ENCODE assay signal across 13 cellular contexts in the genomic region with DNA sequence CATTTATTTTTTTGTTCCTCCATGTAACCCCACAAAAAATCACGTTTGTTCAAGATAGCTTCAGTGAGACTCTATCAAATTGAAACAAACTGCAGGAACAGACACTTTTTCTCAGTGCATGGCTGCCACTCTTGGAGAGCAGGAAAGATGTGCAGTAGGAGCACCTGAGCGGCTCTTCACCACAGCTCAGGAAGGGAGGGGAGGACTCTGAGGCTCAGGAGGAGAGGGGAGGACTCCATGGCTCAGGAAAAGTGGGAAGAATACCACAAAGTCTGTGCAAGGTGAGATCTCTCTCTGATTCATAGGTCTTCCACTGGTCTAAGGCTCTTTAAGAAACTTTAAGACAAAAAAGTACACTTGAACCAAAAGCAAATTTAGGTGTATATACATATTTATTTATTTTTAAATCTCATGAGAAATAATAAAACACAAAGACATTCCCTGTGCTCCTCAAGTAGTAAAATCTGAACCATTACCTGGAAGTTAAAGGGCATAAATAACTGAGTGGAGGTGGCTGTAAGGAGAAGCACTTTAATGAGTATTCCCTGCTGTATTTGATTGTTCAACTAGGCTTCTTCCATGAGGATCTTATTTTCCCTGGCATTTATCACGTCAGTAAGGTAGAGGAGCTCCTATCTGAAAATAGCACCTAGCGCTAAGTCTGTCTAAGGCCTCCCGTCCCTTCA.
DNase-seq lines count a peak whose midpoint lies in the region; ATAC-seq and TF ChIP-seq lines count a peak whose summit lies in the region.
"Had no signal": no experiment of that assay in that cellular context is flagged by ENCODE, and none has a peak within 500 bp of the region (broad histone marks: within the 10 kb centered on the region; RNA-seq: fewer than 3 reads in every experiment).

No MANE protein-coding gene starts in this region.

- peak overlapping the region; percentile 14; the same call in 1 of the 2 replicates for H3K23ac ChIP-seq in IMR-90 (ENCODE audit: low read depth, low read length)

- TF ChIP-seq RAD21 in IMR-90 (IDR thresholded peaks at IDR 0.05; ENCODE audit: low read length): no peak

- intact Hi-C loops in IMR-90 (cut with micrococcal nuclease): no loop called here
- intact Hi-C loops in natural killer cell (cut with micrococcal nuclease): no loop called here

- H3K27me3 ChIP-seq in CD8-positive, alpha-beta memory T cell (ENCODE audit: insufficient read depth, low read length, poor library complexity, severe bottlenecking): no peaks in the 10 kb centered on the region
- no peaks in the 10 kb centered on the region for H3K27me3 ChIP-seq in IMR-90 (ENCODE audit: control insufficient read depth, insufficient read depth, low read length)
- H3K27me3 ChIP-seq: right atrium auricular region had no signal

- peak overlapping the region; percentile 80 for H4K91ac ChIP-seq in IMR-90 (ENCODE audit: insufficient read depth, low read depth, low read length)

- H3K79me1 ChIP-seq in IMR-90 (ENCODE audit: low read depth in 1 of 2, low read length in 2 of 2): no peaks in the 10 kb centered on the region; a peak in 1 of 4 replicates

- H3K4me1 Mint-ChIP-seq in CD8-positive, alpha-beta memory T cell: peaks cover 53 to 69% (median 61%) of the 10 kb centered on the region in 3 donors
- H3K4me1 Mint-ChIP-seq in central memory CD8-positive, alpha-beta T cell: peaks cover 37% of the 10 kb centered on the region
- peaks cover 40 to 46% of the 10 kb centered on the region in 2 donors for H3K4me1 Mint-ChIP-seq in natural killer cell
- H3K4me1 Mint-ChIP-seq in T-helper 2 cell treated with Interferon-gamma antibody and Interleukin-4, amounts not matched to agents 5 μg/mL and 100 μg/mL, for 36 hours (ENCODE audit: low read depth): peaks cover 27% of the 10 kb centered on the region

- H2AK5ac ChIP-seq in IMR-90 (ENCODE audit: low read depth, low read length): peak overlapping the region; percentile 71

- dilution Hi-C loops in IMR-90 (cut with HindIII; ENCODE audit: low sequenced_read_pairs, unreplicated experiment): no loop called here

- peaks cover 0 to 2% (median 0%) of the 10 kb centered on the region in 3 donors for H3K36me3 Mint-ChIP-seq in CD8-positive, alpha-beta memory T cell
- H3K36me3 Mint-ChIP-seq in central memory CD8-positive, alpha-beta T cell (ENCODE audit: insufficient read depth): peaks cover 2% of the 10 kb centered on the region
- no peaks in the 10 kb centered on the region for H3K36me3 Mint-ChIP-seq in natural killer cell
- H3K36me3 Mint-ChIP-seq in T-helper 2 cell treated with Interferon-gamma antibody and Interleukin-4, amounts not matched to agents 5 μg/mL and 100 μg/mL, for 36 hours (ENCODE audit: low read depth): peaks cover 2% of the 10 kb centered on the region

- H3K9me1 ChIP-seq in IMR-90 (ENCODE audit: insufficient read depth, low read length): peaks cover 6% of the 10 kb centered on the region

- no TSS peak for BruUV-seq in IMR-90 (replicated peaks; lab: Mats Ljungman, UMichigan)

- no peak overlapping the region for H3K4me3 ChIP-seq in CD8-positive, alpha-beta memory T cell (ENCODE audit: low read length)
- H3K4me3 ChIP-seq in IMR-90 (ENCODE audit: insufficient read depth, low read depth, low read length): no peak overlapping the region
- H3K4me3 ChIP-seq: right atrium auricular region had no signal

- POLR2A ChIA-PET in CD8-positive, alpha-beta memory T cell (lab: Charles Lee): interaction anchor here (1.0 kb wide), 1 partner anchor 111 kb away, joined by 3 read pairs; a partner anchor contains a TSS
- POLR2A ChIA-PET in IMR-90 (lab: Charles Lee; ENCODE audit: unreplicated experiment): no interaction called here

- H4K8ac ChIP-seq in IMR-90 (ENCODE audit: low read depth in 2 of 2, low read length in 2 of 2): peak overlapping the region; percentile 38 to 71; a peak in 3 of 4 replicates

- no peaks in the 10 kb centered on the region for H3K36me3 ChIP-seq in CD8-positive, alpha-beta memory T cell (ENCODE audit: insufficient read depth, low read length)
- H3K36me3 ChIP-seq in IMR-90 (ENCODE audit: control insufficient read depth, insufficient read depth, low read length): no peaks in the 10 kb centered on the region
- H3K36me3 ChIP-seq: right atrium auricular region had no signal

- peak overlapping the region; percentile 83; the same call in 1 of the 3 replicates for H2BK15ac ChIP-seq in IMR-90 (ENCODE audit: low read depth, low read length)

- H3K4ac ChIP-seq in IMR-90 (ENCODE audit: low read depth, low read length): peak overlapping the region; percentile 66

- CTCF ChIA-PET in CD8-positive, alpha-beta memory T cell (lab: Charles Lee): interaction anchor here (1.1 kb wide), 1 partner anchor 59 kb away, joined by 3 read pairs; no protein-coding TSS in a partner anchor
- CTCF ChIA-PET in IMR-90 (lab: Yijun Ruan, JAX): interaction anchor here (1.3 kb wide), 1 partner anchor 23 kb away, joined by 4 read pairs; no protein-coding TSS in a partner anchor

- peak overlapping the region; percentile 77 for H2AK9ac ChIP-seq in IMR-90 (replicated peaks; ENCODE audit: low read depth, low read length, poor library complexity)

- H3K9me3 Mint-ChIP-seq in CD8-positive, alpha-beta memory T cell: no peaks in the 10 kb centered on the region
- no peaks in the 10 kb centered on the region for H3K9me3 Mint-ChIP-seq in central memory CD8-positive, alpha-beta T cell
- no peaks in the 10 kb centered on the region for H3K9me3 Mint-ChIP-seq in natural killer cell
- peaks cover 4% of the 10 kb centered on the region for H3K9me3 Mint-ChIP-seq in T-helper 2 cell treated with Interferon-gamma antibody and Interleukin-4, amounts not matched to agents 5 μg/mL and 100 μg/mL, for 36 hours

- H2BK20ac ChIP-seq in IMR-90 (ENCODE audit: low read depth, low read length): peak overlapping the region; percentile 74; the same call in 1 of the 2 replicates

- H2AFZ ChIP-seq in IMR-90 (replicated peaks; ENCODE audit: low read length, poor library complexity): peak overlapping the region; percentile 85

- no CpG with 5 or more reads among the region's 5 CpGs for WGBS in IMR-90 (ENCODE audit: extremely low coverage in 2 of 2, insufficient read length in 1 of 2), 2 experiments

- peak overlapping the region; percentile 67; the same call in 1 of the 2 replicates for H2BK120ac ChIP-seq in IMR-90 (ENCODE audit: low read depth, low read length)

- ATAC-seq in IMR-90 (ENCODE audit: low read depth) (no peak), natural killer cell (no peak), HG03439 (IDR thresholded peaks at IDR 0.05; ENCODE audit: unreplicated experiment) (no peak), HG03342 (IDR thresholded peaks at IDR 0.05; ENCODE audit: unreplicated experiment) (no peak), HG02852 (IDR thresholded peaks at IDR 0.05; ENCODE audit: unreplicated experiment) (no peak)
- no peak for ATAC-seq in central memory CD8-positive, alpha-beta T cell (replicated peaks; ENCODE audit: extremely low read depth, poor library complexity, severe bottlenecking)

- H3K9ac ChIP-seq in IMR-90 (ENCODE audit: low read depth, low read length): no peak overlapping the region

- no peak overlapping the region for H3K27ac ChIP-seq in CD8-positive, alpha-beta memory T cell (ENCODE audit: low read depth, low read length)
- H3K27ac ChIP-seq in IMR-90 (ENCODE audit: insufficient read depth, low read length): no peak overlapping the region
- H3K27ac ChIP-seq: right atrium auricular region had no signal

- TF ChIP-seq CTCF in IMR-90 (conservative IDR thresholded peaks at IDR 0.05; ENCODE audit: low read depth, low read length) (no peak), natural killer cell (IDR thresholded peaks at IDR 0.05) (no peak)

- no peaks in the 10 kb centered on the region for H3K9me3 ChIP-seq in CD8-positive, alpha-beta memory T cell (ENCODE audit: low read length)
- H3K9me3 ChIP-seq in IMR-90 (ENCODE audit: control insufficient read depth, insufficient read depth, low read length): no peaks in the 10 kb centered on the region
- H3K9me3 ChIP-seq: right atrium auricular region had no signal

- H3K4me3 Mint-ChIP-seq in CD8-positive, alpha-beta memory T cell: peak overlapping the region in 5 of 7 donors; percentile 0 to 71 (median 29)
- no peak overlapping the region for H3K4me3 Mint-ChIP-seq in central memory CD8-positive, alpha-beta T cell
- no peak overlapping the region for H3K4me3 Mint-ChIP-seq in natural killer cell
- H3K4me3 Mint-ChIP-seq in T-helper 2 cell treated with Interferon-gamma antibody and Interleukin-4, amounts not matched to agents 5 μg/mL and 100 μg/mL, for 36 hours: no peak overlapping the region

- peak overlapping the region; percentile 62; the same call in 1 of the 2 replicates for H3K18ac ChIP-seq in IMR-90 (ENCODE audit: low read depth, low read length)

- H3K56ac ChIP-seq in IMR-90 (ENCODE audit: extremely low read depth, insufficient read depth, low read length): peak overlapping the region; percentile 23; the same call in 1 of the 2 replicates

- no peak for TF ChIP-seq POLR2A in IMR-90 (IDR thresholded peaks at IDR 0.05; ENCODE audit: low read depth, low read length)

- no peak overlapping the region for H3K4me2 ChIP-seq in IMR-90 (ENCODE audit: low read depth, low read length)

- peak overlapping the region; percentile 56; the same call in 1 of the 2 replicates for H3K14ac ChIP-seq in IMR-90 (replicated peaks; ENCODE audit: low read depth, low read length)

- no peak for DNase-seq in CD8-positive, alpha-beta memory T cell
- DNase-seq in IMR-90 (no peak), natural killer cell (no peak)
- no peak for DNase-seq in central memory CD8-positive, alpha-beta T cell (ENCODE audit: low spot score in 2 of 2)
- DNase-seq in T-helper 2 cell treated with Interferon-gamma antibody and Interleukin-4, amounts not matched to agents 5 μg/mL and 100 μg/mL, for 36 hours (ENCODE audit: low spot score): no peak
- DNase-seq: activated CD4-positive, alpha-beta T cell treated with anti-CD3 and anti-CD28 coated beads, Interleukin-2, amount 50 U/mL, for 1 hour; C1 segment of cervical spinal cord; MM.1S; NCI-H2171 had no signal

- H4K20me1 ChIP-seq in IMR-90 (ENCODE audit: insufficient read depth, low read length): no peaks in the 10 kb centered on the region

- no peaks in the 10 kb centered on the region for H3K27me3 Mint-ChIP-seq in CD8-positive, alpha-beta memory T cell
- no peaks in the 10 kb centered on the region for H3K27me3 Mint-ChIP-seq in central memory CD8-positive, alpha-beta T cell
- peaks cover 0 to 2% of the 10 kb centered on the region in 2 donors for H3K27me3 Mint-ChIP-seq in natural killer cell (ENCODE audit: low read depth in 2 of 2)
- no peaks in the 10 kb centered on the region for H3K27me3 Mint-ChIP-seq in T-helper 2 cell treated with Interferon-gamma antibody and Interleukin-4, amounts not matched to agents 5 μg/mL and 100 μg/mL, for 36 hours (ENCODE audit: low read depth)

- peak overlapping the region; percentile 88 for H2BK5ac ChIP-seq in IMR-90 (ENCODE audit: low read depth, low read length, poor library complexity, severe bottlenecking)

- H4K5ac ChIP-seq in IMR-90 (ENCODE audit: low read depth, low read length): peak overlapping the region; percentile 65; the same call in 1 of the 2 replicates

- peak overlapping the region in 6 of 8 donors; percentile 2 to 95 (median 58) for H3K27ac Mint-ChIP-seq in CD8-positive, alpha-beta memory T cell
- H3K27ac Mint-ChIP-seq in central memory CD8-positive, alpha-beta T cell (ENCODE audit: low read depth): peak overlapping the region; percentile 11
- H3K27ac Mint-ChIP-seq in natural killer cell: peak overlapping the region; percentile 44 to 77
- H3K27ac Mint-ChIP-seq in T-helper 2 cell treated with Interferon-gamma antibody and Interleukin-4, amounts not matched to agents 5 μg/mL and 100 μg/mL, for 36 hours: no peak overlapping the region

- H3K4me1 ChIP-seq in CD8-positive, alpha-beta memory T cell (ENCODE audit: insufficient read depth, low read length): peaks cover 79% of the 10 kb centered on the region
- H3K4me1 ChIP-seq in IMR-90 (ENCODE audit: control insufficient read depth, insufficient read depth, low read length): peaks cover 15% of the 10 kb centered on the region
- H3K4me1 ChIP-seq: right atrium auricular region had no signal

- in situ Hi-C loops in IMR-90 (cut with MboI; ENCODE audit: low sequenced_read_pairs): no loop called here

Comparison
In these comparisons a context has a peak if more than half of its experiments do, and no peak if none do; other contexts are left out.
1. H3K4me3 Mint-ChIP-seq: peak in CD8-positive, alpha-beta memory T cell (5 of 7); none in central memory CD8-positive, alpha-beta T cell (single experiment), natural killer cell (single experiment) and T-helper 2 cell treated with Interferon-gamma antibody and Interleukin-4, amounts not matched to agents 5 μg/mL and 100 μg/mL, for 36 hours (single experiment).